In genomic region chr1:240797050-240797449, GRCh38 we compare ENCODE assay signal across 18 cellular contexts.
A peak's percentile ranks its signal among the peaks of the same experiment; 100 is the strongest.
DNase-seq lines count a peak whose midpoint lies in the region; ATAC-seq, FAIRE-seq and TF ChIP-seq lines count a peak whose summit lies in the region.
"Had no signal": no experiment of that assay in that cellular context is flagged by ENCODE, and none has a peak within 500 bp of the region (broad histone marks: within the 10 kb centered on the region; RNA-seq: fewer than 3 reads in every experiment).

No MANE protein-coding gene starts in this region.

- no peaks in the 10 kb centered on the region for H3F3A ChIP-seq in GM23248 (ENCODE audit: insufficient read depth)

- no peaks in the 10 kb centered on the region for H3K9me1 ChIP-seq in endothelial cell of umbilical vein (replicated peaks; ENCODE audit: control insufficient read depth, extremely low read depth, insufficient read depth, low read length)

- H3K4me1 Mint-ChIP-seq in activated naive CD8-positive, alpha-beta T cell treated with anti-CD3 and anti-CD28 coated beads, Interleukin-2, amount 50 U/mL, for 24 hours: no peaks in the 10 kb centered on the region
- peaks cover 71% of the 10 kb centered on the region for H3K4me1 Mint-ChIP-seq in osteocyte (ENCODE audit: unreplicated experiment)
- H3K4me1 Mint-ChIP-seq: B cell, IgD-negative memory B cell, neural crest cell, T-cell had no signal

- H3K9me3 ChIP-seq in GM23248 (ENCODE audit: low read depth) (no peaks in the 10 kb centered on the region), endothelial cell of umbilical vein (replicated peaks; ENCODE audit: control insufficient read depth, insufficient read depth, low read length) (no peaks in the 10 kb centered on the region), small intestine (ENCODE audit: control insufficient read depth, low read depth) (no peaks in the 10 kb centered on the region)

- dilution Hi-C loops in endothelial cell of umbilical vein (cut with MboI; ENCODE audit: extremely low pct_ligation_motif_present, low sequenced_read_pairs): no loop called here

- no peaks in the 10 kb centered on the region for H3K9me3 Mint-ChIP-seq in activated naive CD8-positive, alpha-beta T cell treated with anti-CD3 and anti-CD28 coated beads, Interleukin-2, amount 50 U/mL, for 24 hours
- no peaks in the 10 kb centered on the region for H3K9me3 Mint-ChIP-seq in osteocyte (ENCODE audit: unreplicated experiment)
- H3K9me3 Mint-ChIP-seq: activated CD8-positive, alpha-beta T cell treated with anti-CD3 and anti-CD28 coated beads for 36 hours; activated T-cell treated with anti-CD3 and anti-CD28 coated beads, Interleukin-2, amount 50 U/mL, for 72 hours; neural crest cell had no signal

- peak; percentile 60 for DNase-seq in GM23248
- peak; percentile 17 for DNase-seq in NCI-H748 treated with DMSO at 0.1 percent for 48 hours (lab: John Stamatoyannopoulos, UW)
- DNase-seq in endothelial cell of umbilical vein (ENCODE audit: low read depth, low spot score): peak; percentile 18
- peak; percentile 18 for DNase-seq in small intestine
- DNase-seq in activated naive CD8-positive, alpha-beta T cell treated with anti-CD3 and anti-CD28 coated beads, Interleukin-2, amount 50 U/mL, for 24 hours: no peak
- DNase-seq in activated naive CD4-positive, alpha-beta T cell treated with anti-CD3 and anti-CD28 coated beads, Interleukin-2, amount 50 U/mL, for 16 hours: no peak
- DNase-seq in osteocyte (ENCODE audit: extremely low spot score, unreplicated experiment): no peak
- DNase-seq: activated CD8-positive, alpha-beta T cell treated with anti-CD3 and anti-CD28 coated beads for 36 hours; activated T-cell treated with anti-CD3 and anti-CD28 coated beads, Interleukin-2, amount 50 U/mL, for 72 hours; effector memory CD8-positive, alpha-beta T cell; HCEC 1CT; left colon; midbrain; T-cell had no signal

- H3K36me3 Mint-ChIP-seq in activated naive CD8-positive, alpha-beta T cell treated with anti-CD3 and anti-CD28 coated beads, Interleukin-2, amount 50 U/mL, for 24 hours (ENCODE audit: low read depth): no peaks in the 10 kb centered on the region
- H3K36me3 Mint-ChIP-seq in osteocyte (ENCODE audit: unreplicated experiment): peaks cover 3% of the 10 kb centered on the region
- H3K36me3 Mint-ChIP-seq: IgD-negative memory B cell, T-cell had no signal

- POLR2A ChIA-PET in endothelial cell of umbilical vein (lab: Charles Lee): no interaction called here

- WGBS in GM23248 (ENCODE audit: low coverage in 1 of 2, low lambda C conversion rate in 2 of 2, missing lambda C conversion rate in 2 of 2), 2 experiments: 57 to 63% methylated on average over 1 of the region's 1 CpG
- WGBS in small intestine, 3 donors: 21 to 68% (median 26%) methylated on average over 1 of the region's 1 CpG

- H3K4me3 Mint-ChIP-seq in activated naive CD8-positive, alpha-beta T cell treated with anti-CD3 and anti-CD28 coated beads, Interleukin-2, amount 50 U/mL, for 24 hours: no peak overlapping the region
- H3K4me3 Mint-ChIP-seq in osteocyte (ENCODE audit: unreplicated experiment): no peak overlapping the region
- H3K4me3 Mint-ChIP-seq: activated CD8-positive, alpha-beta T cell treated with anti-CD3 and anti-CD28 coated beads for 36 hours; activated T-cell treated with anti-CD3 and anti-CD28 coated beads, Interleukin-2, amount 50 U/mL, for 72 hours; B cell; effector memory CD8-positive, alpha-beta T cell; IgD-negative memory B cell; neural crest cell; T-cell had no signal

- H3K27ac ChIP-seq in GM23248: no peak overlapping the region
- H3K27ac ChIP-seq in endothelial cell of umbilical vein (ENCODE audit: insufficient read depth, low read depth, low read length): no peak overlapping the region
- H3K27ac ChIP-seq in small intestine (ENCODE audit: low read depth in 1 of 2, low read length in 1 of 2): no peak overlapping the region
- H3K27ac ChIP-seq: VCaP had no signal

- no peak for TF ChIP-seq CTCF in endothelial cell of umbilical vein (IDR thresholded peaks at IDR 0.05; ENCODE audit: extremely low read depth in 1 of 2, insufficient read depth in 1 of 2, low read depth in 1 of 2, low read length in 2 of 2)
- TF ChIP-seq CTCF in osteocyte (IDR thresholded peaks at IDR 0.05): no peak

- H3K27me3 ChIP-seq in GM23248 (replicated peaks; ENCODE audit: insufficient read depth) (no peaks in the 10 kb centered on the region), endothelial cell of umbilical vein (ENCODE audit: control insufficient read depth in 2 of 2, insufficient read depth in 2 of 2, low read length in 2 of 2) (no peaks in the 10 kb centered on the region), small intestine (ENCODE audit: control insufficient read depth in 2 of 2, insufficient read depth in 2 of 2, low read length in 2 of 2) (no peaks in the 10 kb centered on the region)

- H2AFZ ChIP-seq in GM23248 (no peak overlapping the region), endothelial cell of umbilical vein (ENCODE audit: low read depth, low read length) (no peak overlapping the region)

- intact Hi-C loops in endothelial cell of umbilical vein (cut with micrococcal nuclease): no loop called here

- H4K20me1 ChIP-seq in GM23248 (ENCODE audit: insufficient read depth): no peaks in the 10 kb centered on the region
- H4K20me1 ChIP-seq in endothelial cell of umbilical vein (replicated peaks; ENCODE audit: control insufficient read depth, extremely low read depth, insufficient read depth, low read length): no peaks in the 10 kb centered on the region

- no peak overlapping the region for H3K9ac ChIP-seq in GM23248
- no peak overlapping the region for H3K9ac ChIP-seq in endothelial cell of umbilical vein (replicated peaks; ENCODE audit: extremely low read depth, insufficient read depth, low read length)

- no peak overlapping the region for H3K27ac Mint-ChIP-seq in activated naive CD8-positive, alpha-beta T cell treated with anti-CD3 and anti-CD28 coated beads, Interleukin-2, amount 50 U/mL, for 24 hours
- no peak overlapping the region for H3K27ac Mint-ChIP-seq in osteocyte (ENCODE audit: unreplicated experiment)
- H3K27ac Mint-ChIP-seq: activated CD8-positive, alpha-beta T cell treated with anti-CD3 and anti-CD28 coated beads for 36 hours; activated T-cell treated with anti-CD3 and anti-CD28 coated beads, Interleukin-2, amount 50 U/mL, for 72 hours; B cell; effector memory CD8-positive, alpha-beta T cell; IgD-negative memory B cell; T-cell had no signal

- ATAC-seq in activated naive CD8-positive, alpha-beta T cell treated with anti-CD3 and anti-CD28 coated beads, Interleukin-2, amount 50 U/mL, for 24 hours: no peak
- ATAC-seq: activated CD8-positive, alpha-beta T cell treated with anti-CD3 and anti-CD28 coated beads for 36 hours; activated T-cell treated with anti-CD3 and anti-CD28 coated beads, Interleukin-2, amount 50 U/mL, for 72 hours; effector memory CD8-positive, alpha-beta T cell; left colon; T-cell had no signal

- H3K79me2 ChIP-seq in GM23248 (ENCODE audit: insufficient read depth) (no peaks in the 10 kb centered on the region), endothelial cell of umbilical vein (ENCODE audit: control insufficient read depth, insufficient read depth, low read length) (no peaks in the 10 kb centered on the region)

- CTCF ChIA-PET in endothelial cell of umbilical vein (lab: Charles Lee): interaction anchor here (0.6 to 1.3 kb wide), 2 partner anchors 9 to 35 kb away, joined by 3 read pairs; no protein-coding TSS in a partner anchor

- TF ChIP-seq POLR2A in endothelial cell of umbilical vein (IDR thresholded peaks at IDR 0.05; ENCODE audit: low read depth, low read length): no peak

- no peaks in the 10 kb centered on the region for H3K36me3 ChIP-seq in GM23248 (ENCODE audit: low read depth)
- H3K36me3 ChIP-seq in endothelial cell of umbilical vein (ENCODE audit: control insufficient read depth in 2 of 2, extremely low read depth in 1 of 2, insufficient read depth in 2 of 2, low read length in 2 of 2): no peaks in the 10 kb centered on the region
- no peaks in the 10 kb centered on the region for H3K36me3 ChIP-seq in small intestine (ENCODE audit: control insufficient read depth in 2 of 2, insufficient read depth in 2 of 2, low read length in 2 of 2)

- peak overlapping the region; percentile 1 for H3K4me2 ChIP-seq in GM23248 (ENCODE audit: unreplicated experiment)
- no peak overlapping the region for H3K4me2 ChIP-seq in endothelial cell of umbilical vein (ENCODE audit: insufficient read depth, low read length)

- BruUV-seq in endothelial cell of umbilical vein (replicated peaks; lab: Mats Ljungman, UMichigan): no TSS peak

- FAIRE-seq in endothelial cell of umbilical vein (lab: Jason Lieb, UNC): peak; percentile 82
- FAIRE-seq in small intestine (lab: Jason Lieb, UNC): no peak

- in situ Hi-C loops in GM23248 (cut with MboI): no loop called here

- H3K4me1 ChIP-seq in GM23248 (ENCODE audit: insufficient read depth) (peaks cover 16% of the 10 kb centered on the region), endothelial cell of umbilical vein (ENCODE audit: control insufficient read depth, extremely low read depth, insufficient read depth, low read length) (peaks cover 2% of the 10 kb centered on the region), small intestine (ENCODE audit: control insufficient read depth in 2 of 2, insufficient read depth in 1 of 2, low read depth in 1 of 2, low read length in 1 of 2) (peaks cover 0 to 2% of the 10 kb centered on the region in 2 donors)

- H3K9me2 ChIP-seq in GM23248 (ENCODE audit: insufficient read depth): no peaks in the 10 kb centered on the region

- H3K27me3 Mint-ChIP-seq in activated naive CD8-positive, alpha-beta T cell treated with anti-CD3 and anti-CD28 coated beads, Interleukin-2, amount 50 U/mL, for 24 hours: peaks cover 5% of the 10 kb centered on the region
- no peaks in the 10 kb centered on the region for H3K27me3 Mint-ChIP-seq in osteocyte (ENCODE audit: unreplicated experiment)
- H3K27me3 Mint-ChIP-seq: B cell; effector memory CD8-positive, alpha-beta T cell; T-cell had no signal

- H3K4me3 ChIP-seq in GM23248: no peak overlapping the region
- H3K4me3 ChIP-seq in endothelial cell of umbilical vein (replicated peaks in 1 of 3; ENCODE audit: insufficient read depth in 1 of 3, low read depth in 1 of 3, low read length in 3 of 3): no peak overlapping the region
- no peak overlapping the region for H3K4me3 ChIP-seq in small intestine (ENCODE audit: low read depth in 1 of 2, low read length in 2 of 2)

TF ChIP-seq in endothelial cell of umbilical vein, 7 proteins besides CTCF, POLR2A, EP300 and RAD21 (continues in another document):
- TF ChIP-seq EZH2 (IDR thresholded peaks at IDR 0.05; ENCODE audit: borderline replicate concordance, low read depth, low read length, severe bottlenecking) (no peak), JUN (IDR thresholded peaks at IDR 0.05; ENCODE audit: borderline replicate concordance, insufficient read depth, insufficient read length, low read depth) (no peak), FOS (IDR thresholded peaks at IDR 0.05; ENCODE audit: borderline replicate concordance, insufficient read depth, low read length) (peak; percentile 39), GATA2 (IDR thresholded peaks at IDR 0.05; ENCODE audit: insufficient read depth, insufficient read length, low read depth, low read length) (peak; percentile 53)
- TF ChIP-seq, protein P1, sequence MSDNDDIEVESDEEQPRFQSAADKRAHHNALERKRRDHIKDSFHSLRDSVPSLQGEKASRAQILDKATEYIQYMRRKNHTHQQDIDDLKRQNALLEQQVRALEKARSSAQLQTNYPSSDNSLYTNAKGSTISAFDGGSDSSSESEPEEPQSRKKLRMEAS (IDR thresholded peaks at IDR 0.05; ENCODE audit: insufficient read depth, insufficient read length): no peak

Comparison
In these comparisons a context has a peak if more than half of its experiments do, and no peak if none do; other contexts are left out.
1. DNase-seq: peak in GM23248 (single experiment), NCI-H748 treated with DMSO at 0.1 percent for 48 hours (single experiment), endothelial cell of umbilical vein (single experiment) and small intestine (single experiment); none in activated naive CD8-positive, alpha-beta T cell treated with anti-CD3 and anti-CD28 coated beads, Interleukin-2, amount 50 U/mL, for 24 hours (single experiment), activated naive CD4-positive, alpha-beta T cell treated with anti-CD3 and anti-CD28 coated beads, Interleukin-2, amount 50 U/mL, for 16 hours (single experiment) and osteocyte (single experiment).